In genomic region chr14:78972440-78972839, GRCh38 we compare ENCODE assay signal across 20 cellular contexts.
"Had no signal": no experiment of that assay in that cellular context is flagged by ENCODE, and none has a peak within 500 bp of the region (broad histone marks: within the 10 kb centered on the region; RNA-seq: fewer than 3 reads in every experiment).

No MANE protein-coding gene starts in this region.

- H3K9me3 ChIP-seq: MG63, SJSA1 had no signal

- H3K36me3 ChIP-seq: MG63, SJSA1 had no signal

- H3K27me3 ChIP-seq: MG63, SJSA1 had no signal

- H3K27ac ChIP-seq: SJSA1, SK-N-MC had no signal

- ATAC-seq: HepG2 had no signal

- DNase-seq: IMR-90, Karpas-422, KG1, MG63, NCI-H1092, NCI-H146, NCI-H1694 treated with DMSO at 0.1 percent for 48 hours, NCI-H1930, NCI-H2081 treated with DMSO at 0.1 percent for 48 hours, NCI-H226, NCI-H446, NCI-H510A, NCI-H524 treated with DMSO at 0.1 percent for 48 hours, NCI-H82, Right ventricle myocardium superior, RPMI8226, SIG-M5 had no signal

- H3K4me3 ChIP-seq: MG63, SJSA1, SK-N-MC had no signal
